ENCODE assay signal across 10 cellular contexts in the genomic region with DNA sequence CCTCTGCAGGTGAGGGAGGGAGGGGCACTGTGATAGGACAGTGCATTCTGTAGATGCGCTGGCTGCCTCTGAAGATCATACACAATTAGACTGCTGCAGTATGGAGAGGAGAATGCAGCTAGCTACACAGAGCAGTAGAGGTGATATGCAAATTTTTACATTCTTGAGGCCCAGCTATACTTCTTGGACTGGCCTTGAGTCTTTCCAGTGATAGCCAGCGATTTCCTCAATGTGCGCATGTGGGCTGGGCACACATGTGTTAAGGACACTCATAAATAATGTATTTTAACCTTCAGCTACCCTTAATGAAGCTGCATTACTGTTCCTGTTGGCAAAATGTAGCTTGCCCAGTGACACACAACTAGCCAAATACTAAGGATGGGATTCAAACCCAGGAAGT. TPM values are rescaled to one million over a fixed set of nuclear protein-coding genes. Genes with fewer than 3 reads are reported as not detected.
A peak's percentile ranks its signal among the peaks of the same experiment; 100 is the strongest.
DNase-seq lines count a peak whose midpoint lies in the region; ATAC-seq and TF ChIP-seq lines count a peak whose summit lies in the region.
"Had no signal": no experiment of that assay in that cellular context is flagged by ENCODE, and none has a peak within 500 bp of the region (broad histone marks: within the 10 kb centered on the region; RNA-seq: fewer than 3 reads in every experiment).

No MANE protein-coding gene starts in this region.

- H3K27ac ChIP-seq in KMS-11 (peak overlapping the region; percentile 21; the same call in 1 of the 2 replicates), adrenal gland (peak overlapping the region in 3 of 5 donors; percentile 21 to 69 (median 45))

- 67 to 75% (median 75%) methylated on average over 2 to 3 of the region's 3 CpGs for WGBS in adrenal gland, 4 donors

- H3K4me3 ChIP-seq in KMS-11 (IDR thresholded peaks at IDR 0.05; ENCODE audit: insufficient read depth, low read depth, low read length): no peak overlapping the region
- no peak overlapping the region for H3K4me3 ChIP-seq in adrenal gland

- H3K4me1 ChIP-seq in KMS-11 (ENCODE audit: low read depth, poor library complexity, severe bottlenecking) (peaks cover 67% of the 10 kb centered on the region), adrenal gland (replicated peaks in 1 of 2) (peaks cover 10 to 23% of the 10 kb centered on the region in 2 donors)

- no peak overlapping the region for H2AFZ ChIP-seq in KMS-11 (ENCODE audit: low read depth)

- no peak overlapping the region for H3K4me3 Mint-ChIP-seq in stimulated activated naive CD8-positive, alpha-beta T cell treated with anti-CD3 and anti-CD28 coated beads, Interleukin-15, amount 100 ng/mL, for 72 hours

- intact Hi-C loops in adrenal gland (cut with DNase I) (no loop called here), left colon (cut with DNase I, micrococcal nuclease) (no loop called here)

- H3K79me2 ChIP-seq in KMS-11 (ENCODE audit: insufficient read depth, low read depth): no peaks in the 10 kb centered on the region

- peaks cover 56% of the 10 kb centered on the region for H3K4me1 Mint-ChIP-seq in stimulated activated naive CD8-positive, alpha-beta T cell treated with anti-CD3 and anti-CD28 coated beads, Interleukin-15, amount 100 ng/mL, for 72 hours

- H3K27me3 ChIP-seq in KMS-11 (ENCODE audit: insufficient read depth, low read depth): no peaks in the 10 kb centered on the region
- no peaks in the 10 kb centered on the region for H3K27me3 ChIP-seq in adrenal gland

- no peak for TF ChIP-seq POLR2A in adrenal gland (IDR thresholded peaks at IDR 0.05)

- H3K36me3 ChIP-seq in KMS-11 (ENCODE audit: insufficient read depth): 0 out of 2 replicates have a peak, but pooled peaks cover 6% of the 10 kb centered on the region
- H3K36me3 ChIP-seq in adrenal gland (replicated peaks in 1 of 2): peaks cover 0 to 75% of the 10 kb centered on the region in 2 donors

- no peaks in the 10 kb centered on the region for H4K20me1 ChIP-seq in KMS-11 (ENCODE audit: insufficient read depth)

- no peaks in the 10 kb centered on the region for H3K9me3 ChIP-seq in adrenal gland (replicated peaks in 1 of 3)

- no peak for ATAC-seq in stimulated activated naive CD8-positive, alpha-beta T cell treated with anti-CD3 and anti-CD28 coated beads, Interleukin-15, amount 100 ng/mL, for 72 hours
- ATAC-seq in left colon: no peak
- ATAC-seq: left cardiac atrium had no signal

- no peak overlapping the region for H3K9ac ChIP-seq in KMS-11

- peak overlapping the region; percentile 27 to 67 for H3K27ac Mint-ChIP-seq in stimulated activated naive CD8-positive, alpha-beta T cell treated with anti-CD3 and anti-CD28 coated beads, Interleukin-15, amount 100 ng/mL, for 72 hours

- no peak for TF ChIP-seq CTCF in KMS-11 (conservative IDR thresholded peaks at IDR 0.05; ENCODE audit: low read depth, low read length)
- TF ChIP-seq CTCF in adrenal gland (IDR thresholded peaks at IDR 0.05): no peak

- peak in 1 of 7 donors; percentile 50 for DNase-seq in adrenal gland
- DNase-seq in iris pigment epithelial cell (ENCODE audit: low read depth): peak; percentile 51
- DNase-seq in stimulated activated naive CD8-positive, alpha-beta T cell treated with anti-CD3 and anti-CD28 coated beads, Interleukin-15, amount 100 ng/mL, for 72 hours: no peak
- no peak for DNase-seq in ecto neural progenitor cell (ENCODE audit: low spot score)
- no peak for DNase-seq in left colon
- no peak for DNase-seq in NCI-H1417 treated with DMSO at 0.1 percent for 48 hours (lab: John Stamatoyannopoulos, UW)
- DNase-seq: activated CD4-positive, alpha-beta T cell treated with anti-CD3 and anti-CD28 coated beads, Interleukin-2, amount 50 U/mL, for 48 hours; left cardiac atrium; NCI-H526 treated with DMSO at 0.1 percent for 48 hours had no signal

- no peaks in the 10 kb centered on the region for H3K9me3 Mint-ChIP-seq in stimulated activated naive CD8-positive, alpha-beta T cell treated with anti-CD3 and anti-CD28 coated beads, Interleukin-15, amount 100 ng/mL, for 72 hours

- no peaks in the 10 kb centered on the region for H3K27me3 Mint-ChIP-seq in stimulated activated naive CD8-positive, alpha-beta T cell treated with anti-CD3 and anti-CD28 coated beads, Interleukin-15, amount 100 ng/mL, for 72 hours

- peak overlapping the region; percentile 30 for H3K4me2 ChIP-seq in KMS-11

RNA-seq across cellular contexts. Expression of gene TTPAL, which starts 19.0 kb away (rescaled TPM):
- 10 to 100 TPM in 7 of 8 donors, 1 to 10 TPM in 1; 8.7 to 17.8 (median 13.4) TPM for total RNA-seq in adrenal gland
- polyA plus RNA-seq in adrenal gland: 1 to 10 TPM; 4.2 to 8.5 (median 5.9) TPM
- 1 to 10 TPM; 7.4 to 8.5 TPM for total RNA-seq in left colon

RNA-seq across cellular contexts. Expression of gene SERINC3, which starts 27.2 kb away (rescaled TPM):
- total RNA-seq in adrenal gland (100 to 1,000 TPM; 105 to 213 (median 158) TPM), left colon (100 to 1,000 TPM in 1 of 2 donors, 10 to 100 TPM in 1; 89.3 to 117 TPM)
- 100 to 1,000 TPM in 1 of 3 donors, 10 to 100 TPM in 2; 51.5 to 137 (median 54.5) TPM for polyA plus RNA-seq in adrenal gland
